ENCODE assay signal across 1 cellular context in the genomic region with DNA sequence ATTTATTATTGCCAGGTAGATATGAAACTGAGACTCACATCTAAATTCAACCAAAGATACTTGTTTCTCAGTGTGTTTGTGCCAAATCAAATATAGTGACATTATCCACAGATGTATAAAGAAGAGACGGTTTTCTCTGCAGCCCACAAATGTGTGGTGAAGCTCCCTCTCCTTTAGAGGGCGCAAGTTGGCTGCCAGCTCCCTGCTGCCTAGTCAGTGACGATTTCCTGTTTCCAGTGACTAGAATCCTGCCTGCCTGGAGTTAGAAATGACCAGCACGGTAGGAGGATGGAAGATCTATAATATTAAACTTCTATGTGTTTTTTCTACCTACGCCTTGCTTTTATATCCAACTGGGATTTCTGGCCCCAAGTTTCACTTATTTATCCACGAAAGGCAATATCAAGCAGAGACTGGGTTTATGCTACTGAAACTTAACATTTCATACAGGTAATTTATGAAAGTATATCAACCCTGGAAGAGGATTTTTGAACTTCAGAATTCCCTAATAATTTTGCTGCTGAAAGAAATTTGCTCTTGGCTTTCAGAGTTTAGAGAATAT.
TF ChIP-seq lines count a peak whose summit lies in the region.

No MANE protein-coding gene starts in this region.

TF ChIP-seq in A549, 52 proteins besides CTCF, POLR2A, EP300 and RAD21 (continued from another document):
- TF ChIP-seq, protein P1, sequence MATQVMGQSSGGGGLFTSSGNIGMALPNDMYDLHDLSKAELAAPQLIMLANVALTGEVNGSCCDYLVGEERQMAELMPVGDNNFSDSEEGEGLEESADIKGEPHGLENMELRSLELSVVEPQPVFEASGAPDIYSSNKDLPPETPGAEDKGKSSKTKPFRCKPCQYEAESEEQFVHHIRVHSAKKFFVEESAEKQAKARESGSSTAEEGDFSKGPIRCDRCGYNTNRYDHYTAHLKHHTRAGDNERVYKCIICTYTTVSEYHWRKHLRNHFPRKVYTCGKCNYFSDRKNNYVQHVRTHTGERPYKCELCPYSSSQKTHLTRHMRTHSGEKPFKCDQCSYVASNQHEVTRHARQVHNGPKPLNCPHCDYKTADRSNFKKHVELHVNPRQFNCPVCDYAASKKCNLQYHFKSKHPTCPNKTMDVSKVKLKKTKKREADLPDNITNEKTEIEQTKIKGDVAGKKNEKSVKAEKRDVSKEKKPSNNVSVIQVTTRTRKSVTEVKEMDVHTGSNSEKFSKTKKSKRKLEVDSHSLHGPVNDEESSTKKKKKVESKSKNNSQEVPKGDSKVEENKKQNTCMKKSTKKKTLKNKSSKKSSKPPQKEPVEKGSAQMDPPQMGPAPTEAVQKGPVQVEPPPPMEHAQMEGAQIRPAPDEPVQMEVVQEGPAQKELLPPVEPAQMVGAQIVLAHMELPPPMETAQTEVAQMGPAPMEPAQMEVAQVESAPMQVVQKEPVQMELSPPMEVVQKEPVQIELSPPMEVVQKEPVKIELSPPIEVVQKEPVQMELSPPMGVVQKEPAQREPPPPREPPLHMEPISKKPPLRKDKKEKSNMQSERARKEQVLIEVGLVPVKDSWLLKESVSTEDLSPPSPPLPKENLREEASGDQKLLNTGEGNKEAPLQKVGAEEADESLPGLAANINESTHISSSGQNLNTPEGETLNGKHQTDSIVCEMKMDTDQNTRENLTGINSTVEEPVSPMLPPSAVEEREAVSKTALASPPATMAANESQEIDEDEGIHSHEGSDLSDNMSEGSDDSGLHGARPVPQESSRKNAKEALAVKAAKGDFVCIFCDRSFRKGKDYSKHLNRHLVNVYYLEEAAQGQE (IDR thresholded peaks at IDR 0.05) = no peak
- TF ChIP-seq RARB (CRISPR knock-in tag; IDR thresholded peaks at IDR 0.05) (no peak), JUNB (IDR thresholded peaks at IDR 0.05) (no peak), EHMT2 (IDR thresholded peaks at IDR 0.05; ENCODE audit: low read depth) (no peak), HOXB13 (CRISPR knock-in tag; IDR thresholded peaks at IDR 0.05; ENCODE audit: low read depth) (no peak)
- TF ChIP-seq, protein P2, sequence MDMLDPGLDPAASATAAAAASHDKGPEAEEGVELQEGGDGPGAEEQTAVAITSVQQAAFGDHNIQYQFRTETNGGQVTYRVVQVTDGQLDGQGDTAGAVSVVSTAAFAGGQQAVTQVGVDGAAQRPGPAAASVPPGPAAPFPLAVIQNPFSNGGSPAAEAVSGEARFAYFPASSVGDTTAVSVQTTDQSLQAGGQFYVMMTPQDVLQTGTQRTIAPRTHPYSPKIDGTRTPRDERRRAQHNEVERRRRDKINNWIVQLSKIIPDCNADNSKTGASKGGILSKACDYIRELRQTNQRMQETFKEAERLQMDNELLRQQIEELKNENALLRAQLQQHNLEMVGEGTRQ (IDR thresholded peaks at IDR 0.05) = no peak
